Comparison of ENCODE assay signal across 1 cellular context in genomic region chr12:120228291-120229070, GRCh38.
A peak's percentile ranks its signal among the peaks of the same experiment; 100 is the strongest.
TF ChIP-seq lines count a peak whose summit lies in the region.

No MANE protein-coding gene starts in this region.

TF ChIP-seq in GM12878, 131 proteins besides CTCF, POLR2A, EP300 and RAD21:
- no peak for TF ChIP-seq GABPA (IDR thresholded peaks at IDR 0.05; ENCODE audit: low read depth)
- TF ChIP-seq SUPT20H (IDR thresholded peaks at IDR 0.05; ENCODE audit: borderline replicate concordance, control insufficient read depth, low read depth, low read length): no peak
- TF ChIP-seq MAX (IDR thresholded peaks at IDR 0.05; ENCODE audit: low read depth, low read length): 0 out of 2 replicates have a peak, but pooled peaks have one; percentile 31
- TF ChIP-seq MXI1 (IDR thresholded peaks at IDR 0.05; ENCODE audit: low read depth, low read length): peak; percentile 69
- TF ChIP-seq IKZF1 (conservative IDR thresholded peaks at IDR 0.05): peak; percentile 30; the same call in 1 of the 2 replicates
- TF ChIP-seq NR2F1 (conservative IDR thresholded peaks at IDR 0.05): 0 out of 2 replicates have a peak, but pooled peaks have one; percentile 38
- TF ChIP-seq BHLHE40 (IDR thresholded peaks at IDR 0.05; ENCODE audit: borderline replicate concordance in 1 of 2, low read depth in 2 of 2, low read length in 1 of 2): peak; percentile 36 to 49; a peak in 1 of 4 replicates
- no peak for TF ChIP-seq NR2C1 (IDR thresholded peaks at IDR 0.05)
- 0 out of 2 replicates have a peak, but pooled peaks have one; percentile 40 for TF ChIP-seq PAX5 (IDR thresholded peaks at IDR 0.05; ENCODE audit: borderline replicate concordance, low read depth, low read length)
- TF ChIP-seq REST (IDR thresholded peaks at IDR 0.05; ENCODE audit: low read depth, low read length): no peak
- TF ChIP-seq TARDBP (IDR thresholded peaks at IDR 0.05; ENCODE audit: borderline replicate concordance): no peak
- 0 out of 2 replicates have a peak, but pooled peaks have one; percentile 7 for TF ChIP-seq CHD2 (IDR thresholded peaks at IDR 0.05; ENCODE audit: borderline replicate concordance, low read depth, low read length)
- TF ChIP-seq POU2F2 (IDR thresholded peaks at IDR 0.05; ENCODE audit: borderline replicate concordance, low read depth, low read length): 0 out of 3 replicates have a peak, but pooled peaks have one; percentile 31
- peak; percentile 72; the same call in 1 of the 2 replicates for TF ChIP-seq YY1 (IDR thresholded peaks at IDR 0.05; ENCODE audit: low read depth, low read length)
- 0 out of 2 replicates have a peak, but pooled peaks have one; percentile 7 for TF ChIP-seq NRF1 (conservative IDR thresholded peaks at IDR 0.05; ENCODE audit: low read depth, low read length)
- peak; percentile 95 for TF ChIP-seq SMC3 (IDR thresholded peaks at IDR 0.05; ENCODE audit: borderline replicate concordance, low read length)
- TF ChIP-seq ZNF687 (IDR thresholded peaks at IDR 0.05): peak; percentile 76; the same call in 1 of the 2 replicates
- 0 out of 3 replicates have a peak, but pooled peaks of 1 of the 2 experiments have one; percentile 26 for TF ChIP-seq EGR1 (IDR thresholded peaks at IDR 0.05; ENCODE audit: borderline replicate concordance in 1 of 2, low read depth in 2 of 2, low read length in 2 of 2)
- TF ChIP-seq RB1 (IDR thresholded peaks at IDR 0.05; ENCODE audit: borderline replicate concordance): peak; percentile 45; the same call in 1 of the 2 replicates
- TF ChIP-seq IRF4 (IDR thresholded peaks at IDR 0.05; ENCODE audit: low read depth, low read length): 0 out of 2 replicates have a peak, but pooled peaks have one; percentile 14
- TF ChIP-seq DPF2 (IDR thresholded peaks at IDR 0.05): peak; percentile 35; the same call in 1 of the 2 replicates
- peak; percentile 40; the same call in 1 of the 2 replicates for TF ChIP-seq RFX5 (IDR thresholded peaks at IDR 0.05; ENCODE audit: low read depth, low read length)
